ENCODE assay signal across 32 cellular contexts in the genomic region with DNA sequence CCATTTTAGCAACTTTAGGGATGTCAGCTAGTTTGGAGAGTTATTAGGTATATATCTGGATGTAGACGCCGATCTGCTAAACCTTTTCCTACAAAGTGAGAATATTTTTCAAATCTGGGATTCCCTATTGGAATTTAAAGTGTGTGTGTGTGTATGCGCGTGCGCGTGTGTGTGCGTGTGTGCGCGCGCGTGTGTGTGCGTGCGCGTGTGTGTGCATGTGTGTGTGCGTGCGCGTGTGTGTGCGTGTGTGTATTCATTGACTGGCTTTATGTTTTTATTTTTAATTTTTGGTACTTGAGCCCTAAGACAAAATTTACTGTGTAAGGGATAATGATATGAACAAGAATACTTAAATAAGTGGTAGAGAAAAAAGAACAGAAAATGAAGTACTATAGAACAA. TPM values are rescaled to one million over a fixed set of nuclear protein-coding genes. Genes with fewer than 3 reads are reported as not detected.
"Had no signal": no experiment of that assay in that cellular context is flagged by ENCODE, and none has a peak within 500 bp of the region (broad histone marks: within the 10 kb centered on the region; RNA-seq: fewer than 3 reads in every experiment).

No MANE protein-coding gene starts in this region.

- H3K27me3 Mint-ChIP-seq: stimulated activated memory B cell treated with anti-CD40 and anti-IgM and Interleukin-4, amounts not matched to agents 10 μg/mL and 1 μg/mL and 100 μg/mL, for 72 hours; stimulated activated naive CD8-positive, alpha-beta T cell treated with anti-CD3 and anti-CD28 coated beads, Interleukin-15, amount 100 ng/mL, for 72 hours; stimulated activated naive CD8-positive, alpha-beta T cell treated with anti-CD3 and anti-CD28 coated beads, Interleukin-15, Interleukin-2, amounts not matched to agents 100 ng/mL and 50 ng/mL, for 24 hours; type B pancreatic cell had no signal

- H3K9me3 Mint-ChIP-seq: stimulated activated naive CD8-positive, alpha-beta T cell treated with anti-CD3 and anti-CD28 coated beads, Interleukin-15, amount 100 ng/mL, for 72 hours; stimulated activated naive CD8-positive, alpha-beta T cell treated with anti-CD3 and anti-CD28 coated beads, Interleukin-15, Interleukin-2, amounts not matched to agents 100 ng/mL and 50 ng/mL, for 24 hours had no signal

- ATAC-seq: stimulated activated effector memory CD8-positive, alpha-beta T cell treated with anti-CD3 and anti-CD28 coated beads, Interleukin-12 subunit alpha, Interleukin-12 subunit beta, amount 100 ng/mL, for 72 hours; stimulated activated memory B cell treated with anti-CD40 and anti-IgM and Interleukin-4, amounts not matched to agents 10 μg/mL and 1 μg/mL and 100 μg/mL, for 72 hours; stimulated activated naive B cell treated with anti-CD40 and anti-IgM and Interleukin-4, amounts not matched to agents 10 μg/mL and 1 μg/mL and 100 μg/mL, for 72 hours; stimulated activated naive CD8-positive, alpha-beta T cell treated with anti-CD3 and anti-CD28 coated beads, Interleukin-15, amount 100 ng/mL, for 72 hours; stimulated activated naive CD8-positive, alpha-beta T cell treated with anti-CD3 and anti-CD28 coated beads, Interleukin-15, Interleukin-2, amounts not matched to agents 100 U/mL and 50 U/mL, for 24 hours; upper lobe of right lung had no signal

- H3K9me3 ChIP-seq: stomach, suprapubic skin, testis, thoracic aorta, thyroid gland, tibial artery, tibial nerve, transverse colon, upper lobe of left lung, upper lobe of right lung, uterus, vagina had no signal

- H3K27ac ChIP-seq: stomach, suprapubic skin, testis, thoracic aorta, thyroid gland, tibial artery, tibial nerve, transverse colon, upper lobe of left lung, upper lobe of right lung, uterus, vagina had no signal

- H3K36me3 ChIP-seq: stomach, suprapubic skin, thoracic aorta, thyroid gland, tibial artery, tibial nerve, transverse colon, upper lobe of left lung, upper lobe of right lung, uterus, vagina had no signal

- H3K36me3 Mint-ChIP-seq: stimulated activated effector memory CD8-positive, alpha-beta T cell treated with anti-CD3 and anti-CD28 coated beads, Interleukin-12 subunit alpha, Interleukin-12 subunit beta, amount 100 ng/mL, for 72 hours; stimulated activated memory B cell treated with anti-CD40 and anti-IgM and Interleukin-4, amounts not matched to agents 10 μg/mL and 1 μg/mL and 100 μg/mL, for 72 hours; stimulated activated naive B cell treated with anti-CD40 and anti-IgM and Interleukin-4, amounts not matched to agents 10 μg/mL and 1 μg/mL and 100 μg/mL, for 72 hours; type B pancreatic cell had no signal

- H3K4me1 Mint-ChIP-seq: stimulated activated effector memory CD8-positive, alpha-beta T cell treated with anti-CD3 and anti-CD28 coated beads, Interleukin-12 subunit alpha, Interleukin-12 subunit beta, amount 100 ng/mL, for 72 hours; stimulated activated memory B cell treated with anti-CD40 and anti-IgM and Interleukin-4, amounts not matched to agents 10 μg/mL and 1 μg/mL and 100 μg/mL, for 72 hours; stimulated activated naive CD8-positive, alpha-beta T cell treated with anti-CD3 and anti-CD28 coated beads, Interleukin-15, amount 100 ng/mL, for 72 hours had no signal

- H3K27ac Mint-ChIP-seq: stimulated activated effector memory CD8-positive, alpha-beta T cell treated with anti-CD3 and anti-CD28 coated beads, Interleukin-12 subunit alpha, Interleukin-12 subunit beta, amount 100 ng/mL, for 72 hours; stimulated activated memory B cell treated with anti-CD40 and anti-IgM and Interleukin-4, amounts not matched to agents 10 μg/mL and 1 μg/mL and 100 μg/mL, for 72 hours; stimulated activated naive B cell treated with anti-CD40 and anti-IgM and Interleukin-4, amounts not matched to agents 10 μg/mL and 1 μg/mL and 100 μg/mL, for 72 hours; stimulated activated naive CD8-positive, alpha-beta T cell treated with anti-CD3 and anti-CD28 coated beads, Interleukin-15, Interleukin-2, amounts not matched to agents 100 ng/mL and 50 ng/mL, for 24 hours; type B pancreatic cell had no signal

- FAIRE-seq: urothelium cell line had no signal

- H3K4me3 ChIP-seq: stomach, suprapubic skin, testis, thoracic aorta, thyroid gland, tibial artery, tibial nerve, transverse colon, upper lobe of left lung, upper lobe of right lung, uterus, vagina had no signal

- DNase-seq: stimulated activated CD4-positive, alpha-beta T cell treated with anti-CD3 and anti-CD28 coated beads, Interleukin-2, amount 100 ng/mL, for 48 hours; stimulated activated CD4-positive, alpha-beta T cell treated with anti-CD3 and anti-CD28 coated beads, Interleukin-4, amount 100 ng/mL, for 1 hour; stimulated activated CD4-positive, alpha-beta T cell treated with anti-CD3 and anti-CD28 coated beads, Interleukin-4, amount 100 ng/mL, for 24 hours; stimulated activated CD4-positive, alpha-beta T cell treated with anti-CD3 and anti-CD28 coated beads, Interleukin-4, amount 100 ng/mL, for 4 hours; stimulated activated CD8-positive, alpha-beta memory T cell treated with anti-CD3 and anti-CD28 coated beads, Interleukin-4, amount 100 ng/mL, for 48 hours; stimulated activated naive B cell treated with anti-CD40 and anti-IgM and Interleukin-4, amounts not matched to agents 10 μg/mL and 1 μg/mL and 100 μg/mL, for 72 hours; stimulated activated naive CD4-positive, alpha-beta T cell; stimulated activated naive CD4-positive, alpha-beta T cell treated with Interleukin-2 at 50 U/mL for 16 hours; stimulated activated naive CD8-positive, alpha-beta T cell treated with anti-CD3 and anti-CD28 coated beads, Interleukin-15, amount 100 ng/mL, for 72 hours; stimulated activated naive CD8-positive, alpha-beta T cell treated with anti-CD3 and anti-CD28 coated beads, Interleukin-15, Interleukin-2, amounts not matched to agents 100 U/mL and 50 U/mL, for 24 hours; stomach; substantia nigra; testis; thyroid gland; tibial artery; transverse colon; trophoblast cell; upper lobe of right lung; uterus had no signal

- H3K4me1 ChIP-seq: stomach, suprapubic skin, testis, thyroid gland, tibial artery, tibial nerve, transverse colon, upper lobe of left lung, upper lobe of right lung, uterus, vagina had no signal

- H3K4me3 Mint-ChIP-seq: stimulated activated effector memory CD8-positive, alpha-beta T cell treated with anti-CD3 and anti-CD28 coated beads, Interleukin-12 subunit alpha, Interleukin-12 subunit beta, amount 100 ng/mL, for 72 hours; stimulated activated memory B cell treated with anti-CD40 and anti-IgM and Interleukin-4, amounts not matched to agents 10 μg/mL and 1 μg/mL and 100 μg/mL, for 72 hours; stimulated activated naive B cell treated with anti-CD40 and anti-IgM and Interleukin-4, amounts not matched to agents 10 μg/mL and 1 μg/mL and 100 μg/mL, for 72 hours; stimulated activated naive CD8-positive, alpha-beta T cell treated with anti-CD3 and anti-CD28 coated beads, Interleukin-15, amount 100 ng/mL, for 72 hours; stimulated activated naive CD8-positive, alpha-beta T cell treated with anti-CD3 and anti-CD28 coated beads, Interleukin-15, Interleukin-2, amounts not matched to agents 100 ng/mL and 50 ng/mL, for 24 hours; type B pancreatic cell had no signal

- H3K27me3 ChIP-seq: stomach, suprapubic skin, testis, thyroid gland, tibial artery, tibial nerve, transverse colon, upper lobe of left lung, upper lobe of right lung, uterus, vagina had no signal

RNA-seq across cellular contexts. Expression of a gene that starts 8.1 kb away (rescaled TPM):
- total RNA-seq: stomach, suprapubic skin, temporal lobe, thoracic aorta, thyroid gland, tibial nerve, transverse colon, upper lobe of right lung, ureter, urinary bladder, uterus, vagina had no signal
- polyA plus RNA-seq: stomach, urinary bladder had no signal
